In the genomic region with DNA sequence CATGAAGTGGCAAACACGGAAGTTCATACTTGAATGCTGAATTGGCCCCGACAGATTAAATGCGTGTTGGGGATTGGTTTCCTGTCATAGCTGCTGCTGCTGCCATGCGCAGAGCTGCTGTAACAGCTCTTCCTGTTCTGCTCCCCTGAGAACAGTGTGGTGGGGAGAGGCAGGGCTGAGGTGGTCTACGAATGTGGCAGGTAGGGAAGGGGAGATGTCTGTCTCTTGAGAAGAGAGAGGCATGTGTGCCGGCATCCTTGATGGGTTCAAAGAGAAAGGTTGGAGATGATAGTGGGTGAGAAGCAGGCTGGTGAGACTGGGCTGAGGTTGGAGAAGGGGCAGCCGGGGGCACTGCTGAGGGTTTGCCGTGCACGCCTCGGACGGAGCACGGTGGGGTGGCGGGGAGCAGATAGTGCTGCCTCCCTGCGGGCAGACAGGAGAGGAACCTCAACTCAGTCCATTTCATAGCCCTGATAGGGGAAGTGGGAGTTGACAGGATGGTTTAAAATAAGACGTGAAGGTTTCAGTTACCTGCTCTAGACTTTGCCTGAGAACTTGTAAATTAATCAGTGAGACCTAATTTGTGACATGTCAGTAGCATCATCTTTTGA, we compare ENCODE assay signal across 1 cellular context.
A peak's percentile ranks its signal among the peaks of the same experiment; 100 is the strongest.
TF ChIP-seq lines count a peak whose summit lies in the region.

No MANE protein-coding gene starts in this region.

TF ChIP-seq in GM12878, 131 proteins besides CTCF, POLR2A, EP300 and RAD21 (continued from another document):
- TF ChIP-seq, protein P1, sequence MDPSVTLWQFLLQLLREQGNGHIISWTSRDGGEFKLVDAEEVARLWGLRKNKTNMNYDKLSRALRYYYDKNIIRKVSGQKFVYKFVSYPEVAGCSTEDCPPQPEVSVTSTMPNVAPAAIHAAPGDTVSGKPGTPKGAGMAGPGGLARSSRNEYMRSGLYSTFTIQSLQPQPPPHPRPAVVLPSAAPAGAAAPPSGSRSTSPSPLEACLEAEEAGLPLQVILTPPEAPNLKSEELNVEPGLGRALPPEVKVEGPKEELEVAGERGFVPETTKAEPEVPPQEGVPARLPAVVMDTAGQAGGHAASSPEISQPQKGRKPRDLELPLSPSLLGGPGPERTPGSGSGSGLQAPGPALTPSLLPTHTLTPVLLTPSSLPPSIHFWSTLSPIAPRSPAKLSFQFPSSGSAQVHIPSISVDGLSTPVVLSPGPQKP (IDR thresholded peaks at IDR 0.05; ENCODE audit: low read depth, low read length), result no peak
- TF ChIP-seq ESRRA (IDR thresholded peaks at IDR 0.05; ENCODE audit: low read length), result no peak
- 0 out of 2 replicates have a peak, but pooled peaks have one; percentile 48 for TF ChIP-seq STAT1 (conservative IDR thresholded peaks at IDR 0.05)
- TF ChIP-seq, protein P2, sequence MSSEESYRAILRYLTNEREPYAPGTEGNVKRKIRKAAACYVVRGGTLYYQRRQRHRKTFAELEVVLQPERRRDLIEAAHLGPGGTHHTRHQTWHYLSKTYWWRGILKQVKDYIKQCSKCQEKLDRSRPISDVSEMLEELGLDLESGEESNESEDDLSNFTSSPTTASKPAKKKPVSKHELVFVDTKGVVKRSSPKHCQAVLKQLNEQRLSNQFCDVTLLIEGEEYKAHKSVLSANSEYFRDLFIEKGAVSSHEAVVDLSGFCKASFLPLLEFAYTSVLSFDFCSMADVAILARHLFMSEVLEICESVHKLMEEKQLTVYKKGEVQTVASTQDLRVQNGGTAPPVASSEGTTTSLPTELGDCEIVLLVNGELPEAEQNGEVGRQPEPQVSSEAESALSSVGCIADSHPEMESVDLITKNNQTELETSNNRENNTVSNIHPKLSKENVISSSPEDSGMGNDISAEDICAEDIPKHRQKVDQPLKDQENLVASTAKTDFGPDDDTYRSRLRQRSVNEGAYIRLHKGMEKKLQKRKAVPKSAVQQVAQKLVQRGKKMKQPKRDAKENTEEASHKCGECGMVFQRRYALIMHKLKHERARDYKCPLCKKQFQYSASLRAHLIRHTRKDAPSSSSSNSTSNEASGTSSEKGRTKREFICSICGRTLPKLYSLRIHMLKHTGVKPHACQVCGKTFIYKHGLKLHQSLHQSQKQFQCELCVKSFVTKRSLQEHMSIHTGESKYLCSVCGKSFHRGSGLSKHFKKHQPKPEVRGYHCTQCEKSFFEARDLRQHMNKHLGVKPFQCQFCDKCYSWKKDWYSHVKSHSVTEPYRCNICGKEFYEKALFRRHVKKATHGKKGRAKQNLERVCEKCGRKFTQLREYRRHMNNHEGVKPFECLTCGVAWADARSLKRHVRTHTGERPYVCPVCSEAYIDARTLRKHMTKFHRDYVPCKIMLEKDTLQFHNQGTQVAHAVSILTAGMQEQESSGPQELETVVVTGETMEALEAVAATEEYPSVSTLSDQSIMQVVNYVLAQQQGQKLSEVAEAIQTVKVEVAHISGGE (CRISPR knock-in tag; IDR thresholded peaks at IDR 0.05), result no peak
- TF ChIP-seq JUND (IDR thresholded peaks at IDR 0.05; ENCODE audit: low read depth, low read length), result no peak
- TF ChIP-seq IKZF2 (IDR thresholded peaks at IDR 0.05), result peak; percentile 54 to 60; a peak in 2 of 4 replicates
- TF ChIP-seq, protein P3, sequence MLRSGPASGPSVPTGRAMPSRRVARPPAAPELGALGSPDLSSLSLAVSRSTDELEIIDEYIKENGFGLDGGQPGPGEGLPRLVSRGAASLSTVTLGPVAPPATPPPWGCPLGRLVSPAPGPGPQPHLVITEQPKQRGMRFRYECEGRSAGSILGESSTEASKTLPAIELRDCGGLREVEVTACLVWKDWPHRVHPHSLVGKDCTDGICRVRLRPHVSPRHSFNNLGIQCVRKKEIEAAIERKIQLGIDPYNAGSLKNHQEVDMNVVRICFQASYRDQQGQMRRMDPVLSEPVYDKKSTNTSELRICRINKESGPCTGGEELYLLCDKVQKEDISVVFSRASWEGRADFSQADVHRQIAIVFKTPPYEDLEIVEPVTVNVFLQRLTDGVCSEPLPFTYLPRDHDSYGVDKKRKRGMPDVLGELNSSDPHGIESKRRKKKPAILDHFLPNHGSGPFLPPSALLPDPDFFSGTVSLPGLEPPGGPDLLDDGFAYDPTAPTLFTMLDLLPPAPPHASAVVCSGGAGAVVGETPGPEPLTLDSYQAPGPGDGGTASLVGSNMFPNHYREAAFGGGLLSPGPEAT (IDR thresholded peaks at IDR 0.05; ENCODE audit: low read depth), result no peak; the same call in 1 of the 2 replicates
- TF ChIP-seq, protein P4, sequence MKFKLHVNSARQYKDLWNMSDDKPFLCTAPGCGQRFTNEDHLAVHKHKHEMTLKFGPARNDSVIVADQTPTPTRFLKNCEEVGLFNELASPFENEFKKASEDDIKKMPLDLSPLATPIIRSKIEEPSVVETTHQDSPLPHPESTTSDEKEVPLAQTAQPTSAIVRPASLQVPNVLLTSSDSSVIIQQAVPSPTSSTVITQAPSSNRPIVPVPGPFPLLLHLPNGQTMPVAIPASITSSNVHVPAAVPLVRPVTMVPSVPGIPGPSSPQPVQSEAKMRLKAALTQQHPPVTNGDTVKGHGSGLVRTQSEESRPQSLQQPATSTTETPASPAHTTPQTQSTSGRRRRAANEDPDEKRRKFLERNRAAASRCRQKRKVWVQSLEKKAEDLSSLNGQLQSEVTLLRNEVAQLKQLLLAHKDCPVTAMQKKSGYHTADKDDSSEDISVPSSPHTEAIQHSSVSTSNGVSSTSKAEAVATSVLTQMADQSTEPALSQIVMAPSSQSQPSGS (IDR thresholded peaks at IDR 0.05; ENCODE audit: low read length), result peak; percentile 43; the same call in 1 of the 2 replicates
- peak; percentile 55; the same call in 1 of the 2 replicates for TF ChIP-seq NR2F1 (conservative IDR thresholded peaks at IDR 0.05)
- TF ChIP-seq, protein P5, sequence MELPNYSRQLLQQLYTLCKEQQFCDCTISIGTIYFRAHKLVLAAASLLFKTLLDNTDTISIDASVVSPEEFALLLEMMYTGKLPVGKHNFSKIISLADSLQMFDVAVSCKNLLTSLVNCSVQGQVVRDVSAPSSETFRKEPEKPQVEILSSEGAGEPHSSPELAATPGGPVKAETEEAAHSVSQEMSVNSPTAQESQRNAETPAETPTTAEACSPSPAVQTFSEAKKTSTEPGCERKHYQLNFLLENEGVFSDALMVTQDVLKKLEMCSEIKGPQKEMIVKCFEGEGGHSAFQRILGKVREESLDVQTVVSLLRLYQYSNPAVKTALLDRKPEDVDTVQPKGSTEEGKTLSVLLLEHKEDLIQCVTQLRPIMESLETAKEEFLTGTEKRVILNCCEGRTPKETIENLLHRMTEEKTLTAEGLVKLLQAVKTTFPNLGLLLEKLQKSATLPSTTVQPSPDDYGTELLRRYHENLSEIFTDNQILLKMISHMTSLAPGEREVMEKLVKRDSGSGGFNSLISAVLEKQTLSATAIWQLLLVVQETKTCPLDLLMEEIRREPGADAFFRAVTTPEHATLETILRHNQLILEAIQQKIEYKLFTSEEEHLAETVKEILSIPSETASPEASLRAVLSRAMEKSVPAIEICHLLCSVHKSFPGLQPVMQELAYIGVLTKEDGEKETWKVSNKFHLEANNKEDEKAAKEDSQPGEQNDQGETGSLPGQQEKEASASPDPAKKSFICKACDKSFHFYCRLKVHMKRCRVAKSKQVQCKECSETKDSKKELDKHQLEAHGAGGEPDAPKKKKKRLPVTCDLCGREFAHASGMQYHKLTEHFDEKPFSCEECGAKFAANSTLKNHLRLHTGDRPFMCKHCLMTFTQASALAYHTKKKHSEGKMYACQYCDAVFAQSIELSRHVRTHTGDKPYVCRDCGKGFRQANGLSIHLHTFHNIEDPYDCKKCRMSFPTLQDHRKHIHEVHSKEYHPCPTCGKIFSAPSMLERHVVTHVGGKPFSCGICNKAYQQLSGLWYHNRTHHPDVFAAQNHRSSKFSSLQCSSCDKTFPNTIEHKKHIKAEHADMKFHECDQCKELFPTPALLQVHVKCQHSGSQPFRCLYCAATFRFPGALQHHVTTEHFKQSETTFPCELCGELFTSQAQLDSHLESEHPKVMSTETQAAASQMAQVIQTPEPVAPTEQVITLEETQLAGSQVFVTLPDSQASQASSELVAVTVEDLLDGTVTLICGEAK (IDR thresholded peaks at IDR 0.05; ENCODE audit: borderline replicate concordance), result no peak
- TF ChIP-seq MTA2 (IDR thresholded peaks at IDR 0.05; ENCODE audit: low read depth), result peak; percentile 83
- TF ChIP-seq NFXL1 (IDR thresholded peaks at IDR 0.05; ENCODE audit: borderline replicate concordance), result no peak
- TF ChIP-seq CREB1 (IDR thresholded peaks at IDR 0.05; ENCODE audit: low read depth), result peak; percentile 59; the same call in 1 of the 2 replicates
- TF ChIP-seq, protein P6, sequence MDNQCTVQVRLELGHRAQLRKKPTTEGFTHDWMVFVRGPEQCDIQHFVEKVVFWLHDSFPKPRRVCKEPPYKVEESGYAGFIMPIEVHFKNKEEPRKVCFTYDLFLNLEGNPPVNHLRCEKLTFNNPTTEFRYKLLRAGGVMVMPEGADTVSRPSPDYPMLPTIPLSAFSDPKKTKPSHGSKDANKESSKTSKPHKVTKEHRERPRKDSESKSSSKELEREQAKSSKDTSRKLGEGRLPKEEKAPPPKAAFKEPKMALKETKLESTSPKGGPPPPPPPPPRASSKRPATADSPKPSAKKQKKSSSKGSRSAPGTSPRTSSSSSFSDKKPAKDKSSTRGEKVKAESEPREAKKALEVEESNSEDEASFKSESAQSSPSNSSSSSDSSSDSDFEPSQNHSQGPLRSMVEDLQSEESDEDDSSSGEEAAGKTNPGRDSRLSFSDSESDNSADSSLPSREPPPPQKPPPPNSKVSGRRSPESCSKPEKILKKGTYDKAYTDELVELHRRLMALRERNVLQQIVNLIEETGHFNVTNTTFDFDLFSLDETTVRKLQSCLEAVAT (IDR thresholded peaks at IDR 0.05), result peak; percentile 83; the same call in 1 of the 2 replicates
- TF ChIP-seq IKZF1 (conservative IDR thresholded peaks at IDR 0.05), result peak; percentile 75
